ENCODE assay signal across 1 cellular context in the genomic region with DNA sequence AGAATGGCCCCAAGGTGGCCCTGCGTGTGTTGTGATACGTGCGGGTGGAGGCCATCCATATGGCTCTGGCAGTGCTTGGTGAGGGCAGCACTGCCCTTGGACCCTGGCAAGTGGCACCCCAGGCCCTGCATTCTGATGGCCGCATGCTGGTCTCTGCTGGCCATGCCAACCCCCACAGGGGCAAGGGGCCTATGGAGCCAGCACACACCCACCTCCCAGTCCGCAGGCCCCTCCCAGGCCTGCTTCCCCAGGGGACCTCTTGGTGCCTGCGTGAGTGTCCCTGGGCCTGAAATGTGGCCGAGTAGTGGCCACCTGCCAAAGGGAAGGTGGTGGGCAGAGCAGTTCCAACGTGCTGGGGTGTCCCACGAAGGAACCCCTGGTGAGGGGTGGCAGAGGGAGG.
A peak's percentile ranks its signal among the peaks of the same experiment; 100 is the strongest.
TF ChIP-seq lines count a peak whose summit lies in the region.

No MANE protein-coding gene starts in this region.

TF ChIP-seq in HepG2, 621 proteins besides CTCF, POLR2A, EP300 and RAD21:
- TF ChIP-seq, protein P1, sequence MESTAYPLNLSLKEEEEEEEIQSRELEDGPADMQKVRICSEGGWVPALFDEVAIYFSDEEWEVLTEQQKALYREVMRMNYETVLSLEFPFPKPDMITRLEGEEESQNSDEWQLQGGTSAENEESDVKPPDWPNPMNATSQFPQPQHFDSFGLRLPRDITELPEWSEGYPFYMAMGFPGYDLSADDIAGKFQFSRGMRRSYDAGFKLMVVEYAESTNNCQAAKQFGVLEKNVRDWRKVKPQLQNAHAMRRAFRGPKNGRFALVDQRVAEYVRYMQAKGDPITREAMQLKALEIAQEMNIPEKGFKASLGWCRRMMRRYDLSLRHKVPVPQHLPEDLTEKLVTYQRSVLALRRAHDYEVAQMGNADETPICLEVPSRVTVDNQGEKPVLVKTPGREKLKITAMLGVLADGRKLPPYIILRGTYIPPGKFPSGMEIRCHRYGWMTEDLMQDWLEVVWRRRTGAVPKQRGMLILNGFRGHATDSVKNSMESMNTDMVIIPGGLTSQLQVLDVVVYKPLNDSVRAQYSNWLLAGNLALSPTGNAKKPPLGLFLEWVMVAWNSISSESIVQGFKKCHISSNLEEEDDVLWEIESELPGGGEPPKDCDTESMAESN (CRISPR knock-in tag; conservative IDR thresholded peaks at IDR 0.05): no peak
- TF ChIP-seq, protein P2, sequence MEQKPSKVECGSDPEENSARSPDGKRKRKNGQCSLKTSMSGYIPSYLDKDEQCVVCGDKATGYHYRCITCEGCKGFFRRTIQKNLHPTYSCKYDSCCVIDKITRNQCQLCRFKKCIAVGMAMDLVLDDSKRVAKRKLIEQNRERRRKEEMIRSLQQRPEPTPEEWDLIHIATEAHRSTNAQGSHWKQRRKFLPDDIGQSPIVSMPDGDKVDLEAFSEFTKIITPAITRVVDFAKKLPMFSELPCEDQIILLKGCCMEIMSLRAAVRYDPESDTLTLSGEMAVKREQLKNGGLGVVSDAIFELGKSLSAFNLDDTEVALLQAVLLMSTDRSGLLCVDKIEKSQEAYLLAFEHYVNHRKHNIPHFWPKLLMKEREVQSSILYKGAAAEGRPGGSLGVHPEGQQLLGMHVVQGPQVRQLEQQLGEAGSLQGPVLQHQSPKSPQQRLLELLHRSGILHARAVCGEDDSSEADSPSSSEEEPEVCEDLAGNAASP (CRISPR knock-in tag; IDR thresholded peaks at IDR 0.05; ENCODE audit: borderline replicate concordance): no peak
- 0 out of 2 replicates have a peak, but pooled peaks have one; percentile 16 for TF ChIP-seq RBFOX2 (IDR thresholded peaks at IDR 0.05; ENCODE audit: low read depth, low read length)
- TF ChIP-seq AGO2 (optimal IDR thresholded peaks at IDR 0.05; ENCODE audit: low read depth, low read length): peak; percentile 78
- TF ChIP-seq TAF15 (IDR thresholded peaks at IDR 0.05; ENCODE audit: low read depth, low read length, poor library complexity, severe bottlenecking): no peak
